Comparison of ENCODE assay signal across 8 cellular contexts in genomic region chr4:185304944-185305690, GRCh38.
DNase-seq lines count a peak whose midpoint lies in the region; ATAC-seq and TF ChIP-seq lines count a peak whose summit lies in the region.

No MANE protein-coding gene starts in this region.

- H4K20me1 ChIP-seq in KMS-11 (ENCODE audit: insufficient read depth) = no peaks in the 10 kb centered on the region

- no peak overlapping the region for H3K27ac ChIP-seq in KMS-11
- peak overlapping the region in 1 of 4 donors; percentile 58 for H3K27ac ChIP-seq in transverse colon

- H3K4me1 ChIP-seq in KMS-11 (ENCODE audit: low read depth, poor library complexity, severe bottlenecking) (peaks cover 30% of the 10 kb centered on the region), transverse colon (peaks cover 10 to 16% (median 14%) of the 10 kb centered on the region in 4 donors)

- in situ Hi-C loops in transverse colon (cut with MboI; ENCODE audit: low pct_ligation_motif_present in 1 of 4, low pct_unique_long_range_greater_than_20kb in 1 of 4, low sequenced_read_pairs in 3 of 4) = no loop called here

- TF ChIP-seq CTCF in KMS-11 (conservative IDR thresholded peaks at IDR 0.05; ENCODE audit: low read depth, low read length) (peak; percentile 60), transverse colon (IDR thresholded peaks at IDR 0.05) (peak in 1 of 5 experiments; percentile 20)

- H3K4me3 ChIP-seq in KMS-11 (IDR thresholded peaks at IDR 0.05; ENCODE audit: insufficient read depth, low read depth, low read length) (no peak overlapping the region), transverse colon (no peak overlapping the region)

- H2AFZ ChIP-seq in KMS-11 (ENCODE audit: low read depth) = no peak overlapping the region

- no peak overlapping the region for H3K9ac ChIP-seq in KMS-11

- no peak for TF ChIP-seq EP300 in transverse colon (IDR thresholded peaks at IDR 0.05; ENCODE audit: low read depth)

- intact Hi-C loops in transverse colon (cut with DNase I; ENCODE audit: low total_unique reads) = no loop called here

- no peaks in the 10 kb centered on the region for H3K9me3 ChIP-seq in transverse colon

- H3K36me3 ChIP-seq in KMS-11 (ENCODE audit: insufficient read depth) = no peaks in the 10 kb centered on the region
- H3K36me3 ChIP-seq in transverse colon = no peaks in the 10 kb centered on the region

- WGBS in transverse colon (ENCODE audit: low coverage in 1 of 2), 2 donors = 82 to 90% methylated on average over 3 to 5 of the region's 5 CpGs

- TF ChIP-seq POLR2A in transverse colon (IDR thresholded peaks at IDR 0.05) = no peak

- no peaks in the 10 kb centered on the region for H3K27me3 ChIP-seq in KMS-11 (ENCODE audit: insufficient read depth, low read depth)
- H3K27me3 ChIP-seq in transverse colon = no peaks in the 10 kb centered on the region

- H3K79me2 ChIP-seq in KMS-11 (ENCODE audit: insufficient read depth, low read depth) = no peaks in the 10 kb centered on the region

- peak; percentile 27 for DNase-seq in NCI-H146 (lab: John Stamatoyannopoulos, UW)
- no peak for DNase-seq in NCI-H146 treated with DMSO at 0.1 percent for 48 hours (lab: John Stamatoyannopoulos, UW; ENCODE audit: unreplicated experiment)
- DNase-seq in activated naive CD4-positive, alpha-beta T cell treated with anti-CD3 and anti-CD28 coated beads, Interleukin-2, amount 50 U/mL, for 16 hours = peak; percentile 23
- DNase-seq in iPS-NIHi11 (ENCODE audit: low spot score) = peak; percentile 12
- peak; percentile 16 for DNase-seq in transverse colon
- no peak for DNase-seq in DMS153 (lab: John Stamatoyannopoulos, UW)

- H3K4me2 ChIP-seq in KMS-11 = no peak overlapping the region; the same call in 1 of the 2 replicates

- ATAC-seq in GM21737 (IDR thresholded peaks at IDR 0.05; ENCODE audit: unreplicated experiment) = peak; percentile 41

Comparison
In these comparisons a context has a peak if more than half of its experiments do, and no peak if none do; other contexts are left out.
1. DNase-seq: peak in NCI-H146 (single experiment), activated naive CD4-positive, alpha-beta T cell treated with anti-CD3 and anti-CD28 coated beads, Interleukin-2, amount 50 U/mL, for 16 hours (single experiment), iPS-NIHi11 (single experiment) and transverse colon (single experiment); none in NCI-H146 treated with DMSO at 0.1 percent for 48 hours (single experiment) and DMS153 (single experiment).